Comparison of ENCODE assay signal across 8 cellular contexts in genomic region chr17:75034236-75034908, GRCh38. TPM values are rescaled to one million over a fixed set of nuclear protein-coding genes. Genes with fewer than 3 reads are reported as not detected.
DNase-seq lines count a peak whose midpoint lies in the region; ATAC-seq and TF ChIP-seq lines count a peak whose summit lies in the region.

No MANE protein-coding gene starts in this region.

- peaks cover 11% of the 10 kb centered on the region for H3K36me3 ChIP-seq in BE2C
- peaks cover 2% of the 10 kb centered on the region for H3K36me3 ChIP-seq in endocrine pancreas (ENCODE audit: control insufficient read depth, insufficient read depth, low read length)

- H3K4me3 ChIP-seq in BE2C (ENCODE audit: low read depth, low read length), result peak overlapping the region; percentile 99
- H3K4me3 ChIP-seq in endocrine pancreas (ENCODE audit: control insufficient read depth, insufficient read depth, low read length), result peak overlapping the region; percentile 30

- H3K4me1 ChIP-seq in BE2C (no peaks in the 10 kb centered on the region), endocrine pancreas (ENCODE audit: control insufficient read depth, insufficient read depth, low read length) (no peaks in the 10 kb centered on the region)

- DNase-seq in BE2C, result peak; percentile 92
- DNase-seq in HT-29 (ENCODE audit: low spot score), result peak; percentile 98
- peak; percentile 87 for DNase-seq in NOMO-1 treated with DMSO at 0.1 percent for 48 hours (lab: John Stamatoyannopoulos, UW; ENCODE audit: unreplicated experiment)
- DNase-seq in activated CD8-positive, alpha-beta memory T cell treated with anti-CD3 and anti-CD28 coated beads, Interleukin-2, amount 50 U/mL, for 1 hour (ENCODE audit: extremely low read depth), result peak; percentile 49
- DNase-seq in mesenteric fat pad (ENCODE audit: low spot score), result peak; percentile 93
- DNase-seq in stimulated activated CD8-positive, alpha-beta memory T cell treated with anti-CD3 and anti-CD28 coated beads, Interleukin-12 subunit alpha, Interleukin-12 subunit beta, amount 100 ng/mL, for 1 hour (ENCODE audit: low read depth), result peak; percentile 63

- TF ChIP-seq CTCF in BE2C (IDR thresholded peaks at IDR 0.05; ENCODE audit: low read depth, low read length), result 0 out of 2 replicates have a peak, but pooled peaks have one; percentile 16

- H3K9me3 ChIP-seq in BE2C (no peaks in the 10 kb centered on the region), endocrine pancreas (ENCODE audit: control insufficient read depth, low read length) (no peaks in the 10 kb centered on the region)

- H3K27me3 ChIP-seq in BE2C (no peaks in the 10 kb centered on the region), endocrine pancreas (ENCODE audit: control insufficient read depth, insufficient read depth, low read length) (no peaks in the 10 kb centered on the region)

- H3K9ac ChIP-seq in endocrine pancreas (ENCODE audit: control insufficient read depth, insufficient read depth, low read length), result peak overlapping the region; percentile 77

- ATAC-seq in GM19397 (IDR thresholded peaks at IDR 0.05; ENCODE audit: unreplicated experiment), result peak; percentile 47

RNA-seq across cellular contexts. Expression of gene ATP5PD, which starts 12.4 kb away (rescaled TPM):
- 221 TPM for polyA plus RNA-seq in BE2C (2012; ENCODE audit: insufficient read depth, insufficient read length, low read depth)
- total RNA-seq in HT-29 (2014; rRNA removed; shearing (Covaris generic)), result 127 and 169 TPM in 2 replicates
- 310 TPM for total RNA-seq in mesenteric fat pad

RNA-seq across cellular contexts. Expression of gene KCTD2, which starts 12.7 kb away (rescaled TPM):
- polyA plus RNA-seq in BE2C (2012; ENCODE audit: insufficient read depth, insufficient read length, low read depth), result 23.6 TPM
- 8.9 and 9.2 TPM in 2 replicates for total RNA-seq in HT-29 (2014; rRNA removed; shearing (Covaris generic))
- total RNA-seq in mesenteric fat pad, result 34.7 TPM

RNA-seq across cellular contexts. Expression of gene MRPL58, which starts 21.9 kb away (rescaled TPM):
- polyA plus RNA-seq in BE2C (2012; ENCODE audit: insufficient read depth, insufficient read length, low read depth), result 138 TPM
- total RNA-seq in HT-29 (2014; rRNA removed; shearing (Covaris generic)), result 61.7 and 66.4 TPM in 2 replicates
- 26.4 TPM for total RNA-seq in mesenteric fat pad

RNA-seq across cellular contexts. Expression of gene CDR2L, which starts 46.9 kb away (rescaled TPM):
- polyA plus RNA-seq in BE2C (2012; ENCODE audit: insufficient read depth, insufficient read length, low read depth), result 12.8 TPM
- 10.2 and 10.6 TPM in 2 replicates for total RNA-seq in HT-29 (2014; rRNA removed; shearing (Covaris generic))
- total RNA-seq in mesenteric fat pad, result 29.9 TPM

RNA-seq across cellular contexts. Expression of gene SLC16A5, which starts 53.4 kb away (rescaled TPM):
- not detected for polyA plus RNA-seq in BE2C (2012; ENCODE audit: insufficient read depth, insufficient read length, low read depth)
- total RNA-seq in HT-29 (2014; rRNA removed; shearing (Covaris generic)), result 231 and 264 TPM in 2 replicates
- total RNA-seq in mesenteric fat pad, result 12.3 TPM

Comparison
In these comparisons a context has a peak if more than half of its experiments do, and no peak if none do; other contexts are left out.
1. Peak in every context shown above with its lines: DNase-seq, ATAC-seq and H3K4me3 ChIP-seq.